Comparison of ENCODE assay signal across 1 cellular context in the genomic region with DNA sequence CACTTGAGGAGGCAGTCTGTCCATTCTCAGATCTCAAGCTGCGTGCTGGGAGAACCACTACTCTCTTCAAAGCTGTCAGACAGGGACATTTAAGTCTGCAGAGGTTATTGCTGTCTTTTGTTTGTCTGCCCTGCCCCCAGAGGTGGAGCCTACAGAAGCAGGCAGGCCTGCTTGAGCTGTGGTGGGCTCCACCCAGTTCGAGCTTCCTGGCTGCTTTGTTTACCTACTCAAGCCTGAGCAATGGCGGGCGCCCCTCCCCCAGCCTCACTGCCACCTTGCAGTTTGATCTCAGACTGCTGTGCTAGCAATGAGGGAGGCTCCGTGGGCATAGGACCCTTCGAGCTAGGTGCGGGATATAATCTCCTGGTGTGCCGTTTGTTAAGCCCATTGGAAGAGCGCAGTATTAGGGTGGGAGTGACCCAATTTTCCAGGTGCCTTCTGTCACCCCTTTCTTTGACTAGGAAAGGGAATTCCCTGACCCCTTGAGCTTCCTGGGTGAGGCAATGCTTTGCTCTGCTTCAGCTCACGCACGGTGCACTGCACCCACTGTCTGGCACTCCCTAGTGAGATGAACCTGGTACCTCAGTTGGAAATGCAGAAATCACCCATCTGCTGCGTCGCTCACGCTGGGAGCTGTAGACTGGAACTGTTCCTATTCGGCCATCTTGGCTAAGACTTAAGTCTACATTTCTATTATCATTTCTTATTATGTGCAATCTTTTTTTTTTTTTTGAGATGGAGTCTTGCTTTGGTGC. TPM values are rescaled to one million over a fixed set of nuclear protein-coding genes. Genes with fewer than 3 reads are reported as not detected.
"Had no signal": no experiment of that assay in that cellular context is flagged by ENCODE, and none has a peak within 500 bp of the region (broad histone marks: within the 10 kb centered on the region; RNA-seq: fewer than 3 reads in every experiment).

No MANE protein-coding gene starts in this region.

RNA-seq across cellular contexts. Expression of gene RAB40A, which starts 59.1 kb away (rescaled TPM):
- total RNA-seq: Right ventricle myocardium superior had no signal
